ENCODE assay signal across 15 cellular contexts in genomic region chr2:224260605-224261004, GRCh38.
A peak's percentile ranks its signal among the peaks of the same experiment; 100 is the strongest.
DNase-seq lines count a peak whose midpoint lies in the region; ATAC-seq, FAIRE-seq and TF ChIP-seq lines count a peak whose summit lies in the region.
"Had no signal": no experiment of that assay in that cellular context is flagged by ENCODE, and none has a peak within 500 bp of the region (broad histone marks: within the 10 kb centered on the region; RNA-seq: fewer than 3 reads in every experiment).

No MANE protein-coding gene starts in this region.

- in situ Hi-C loops in G401 (cut with HindIII; ENCODE audit: low sequenced_read_pairs) = no loop called here

- DNase-seq in G401 (ENCODE audit: low spot score) (peak; percentile 16), SK-N-DZ (ENCODE audit: low spot score) (peak; percentile 22), fibroblast of villous mesenchyme (ENCODE audit: low read depth) (peak; percentile 92), retina (peak; percentile 49), middle frontal gyrus (ENCODE audit: extremely low spot score, low spot score) (no peak), frontal cortex (ENCODE audit: low spot score in 2 of 2) (no peak), pons (ENCODE audit: low spot score) (no peak)
- DNase-seq: activated CD4-positive, alpha-beta T cell treated with anti-CD3 and anti-CD28 coated beads for 4 hours; Karpas-422; NCI-H1694; NCI-H510A treated with DMSO at 0.1 percent for 48 hours had no signal

- FAIRE-seq in frontal cortex (lab: Jason Lieb, UNC) = no peak
- FAIRE-seq: colon had no signal

- no peak for ATAC-seq in GM19395 (IDR thresholded peaks at IDR 0.05; ENCODE audit: unreplicated experiment)
- ATAC-seq: HCT116, Panc1 had no signal

- no peak for TF ChIP-seq CTCF in fibroblast of villous mesenchyme (IDR thresholded peaks at IDR 0.05; ENCODE audit: insufficient read depth, low read depth, low read length)

- no peak overlapping the region for H3K4me3 ChIP-seq in fibroblast of villous mesenchyme (ENCODE audit: low read depth, low read length)

Comparison
In these comparisons a context has a peak if more than half of its experiments do, and no peak if none do; other contexts are left out.
1. DNase-seq: peak in G401 (single experiment), SK-N-DZ (single experiment), fibroblast of villous mesenchyme (single experiment) and retina (single experiment); none in middle frontal gyrus (single experiment), frontal cortex (0 of 2) and pons (single experiment).